21 cellular contexts compared by ENCODE assay signal in the genomic region with DNA sequence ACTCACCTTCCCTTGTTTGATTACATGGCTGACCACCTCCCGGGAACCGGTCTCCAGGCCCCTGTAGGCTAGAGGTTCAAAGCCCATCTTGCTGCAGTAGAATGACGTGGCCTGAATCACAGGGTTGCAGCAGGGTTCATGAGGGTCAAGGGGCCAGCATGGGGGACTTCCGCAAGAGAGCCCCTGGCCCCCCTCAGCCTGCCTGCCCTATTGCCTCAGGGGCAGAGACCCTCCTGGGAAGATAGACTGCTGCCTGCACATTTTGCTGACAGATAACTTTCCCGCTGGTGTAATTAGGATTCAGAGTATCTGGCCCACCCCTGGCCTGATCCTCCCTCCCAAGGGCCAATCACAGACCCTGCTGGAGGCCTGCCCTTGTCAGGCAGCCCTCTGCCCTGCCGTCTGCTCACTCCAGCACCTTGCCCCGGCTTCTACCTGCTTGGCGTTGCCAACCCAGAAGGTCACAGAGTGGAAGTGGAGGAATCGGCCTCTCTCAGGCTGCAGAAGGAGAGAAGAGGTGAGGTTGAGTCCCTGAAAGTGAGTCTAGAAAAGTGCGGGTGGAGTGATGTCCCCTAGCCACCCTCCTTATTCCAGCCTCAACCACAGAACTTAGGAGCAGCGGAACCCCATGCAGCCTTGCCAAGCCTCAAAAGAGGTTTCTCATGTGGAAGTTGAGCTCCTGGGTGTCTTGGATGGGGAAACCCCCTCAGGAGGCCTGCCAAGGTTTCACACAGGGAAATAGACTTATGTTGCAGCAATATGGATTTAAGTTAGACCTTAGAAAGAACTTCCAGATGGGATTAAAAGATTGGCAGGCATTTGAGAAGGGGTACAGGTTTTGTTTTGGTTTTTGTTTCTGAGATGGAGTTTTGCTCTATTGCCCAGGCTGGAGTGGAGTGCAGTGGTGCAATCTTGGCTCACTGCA. TPM values are rescaled to one million over a fixed set of nuclear protein-coding genes. Genes with fewer than 3 reads are reported as not detected.
A peak's percentile ranks its signal among the peaks of the same experiment; 100 is the strongest.
DNase-seq lines count a peak whose midpoint lies in the region; ATAC-seq, FAIRE-seq and TF ChIP-seq lines count a peak whose summit lies in the region.
"Had no signal": no experiment of that assay in that cellular context is flagged by ENCODE, and none has a peak within 500 bp of the region (broad histone marks: within the 10 kb centered on the region; RNA-seq: fewer than 3 reads in every experiment).

No MANE protein-coding gene starts in this region.

- WGBS in psoas muscle, 3 donors, result 85% methylated on average over 11 of the region's 11 CpGs
- WGBS in small intestine, 3 donors, result 75 to 82% (median 82%) methylated on average over 11 of the region's 11 CpGs

- DNase-seq in ascending aorta (ENCODE audit: low spot score in 2 of 2) (no peak), kidney (no peak), psoas muscle (no peak), germinal center (ENCODE audit: low spot score) (no peak), globus pallidus (ENCODE audit: low spot score) (no peak), small intestine (no peak)
- DNase-seq: ACHN; activated CD8-positive, alpha-beta T cell treated with anti-CD3 and anti-CD28 coated beads, Interleukin-2, amount 10 ng/mL, durations not matched to agents 7 days and 5 days; amniotic stem cell; CD8-positive, alpha-beta T cell; DND-41; left cardiac atrium; NCI-H2107; SW 1271; thyroid gland; WERI-Rb-1 had no signal

- no peaks in the 10 kb centered on the region for H3K27me3 ChIP-seq in BLaER1 treated with 17β-estradiol and CSF1 and Interleukin-3, amounts not matched to agents 10 nM and 100 nM
- no peaks in the 10 kb centered on the region for H3K27me3 ChIP-seq in ascending aorta
- H3K27me3 ChIP-seq in psoas muscle (ENCODE audit: insufficient read depth in 3 of 3, low read length in 2 of 3), result no peaks in the 10 kb centered on the region
- H3K27me3 ChIP-seq in small intestine (ENCODE audit: control insufficient read depth in 2 of 2, insufficient read depth in 2 of 2, low read length in 2 of 2), result no peaks in the 10 kb centered on the region
- H3K27me3 ChIP-seq: thyroid gland had no signal

- FAIRE-seq in kidney (lab: Jason Lieb, UNC), result no peak
- no peak for FAIRE-seq in small intestine (lab: Jason Lieb, UNC)
- FAIRE-seq: colon, endothelial cell of umbilical vein had no signal

- H3K36me3 ChIP-seq in BLaER1 treated with 17β-estradiol and CSF1 and Interleukin-3, amounts not matched to agents 10 nM and 100 nM, result no peaks in the 10 kb centered on the region
- H3K36me3 ChIP-seq in ascending aorta (no peaks in the 10 kb centered on the region), kidney (ENCODE audit: control insufficient read depth in 1 of 2, insufficient read depth in 2 of 2, low read length in 2 of 2) (no peaks in the 10 kb centered on the region), psoas muscle (ENCODE audit: insufficient read depth in 1 of 2, low read depth in 1 of 2) (no peaks in the 10 kb centered on the region), small intestine (ENCODE audit: control insufficient read depth in 2 of 2, insufficient read depth in 2 of 2, low read length in 2 of 2) (no peaks in the 10 kb centered on the region)
- H3K36me3 ChIP-seq: thyroid gland, WERI-Rb-1 had no signal

- ATAC-seq in psoas muscle (no peak), GM21447 (IDR thresholded peaks at IDR 0.05; ENCODE audit: unreplicated experiment) (no peak)
- ATAC-seq: activated CD8-positive, alpha-beta T cell treated with anti-CD3 and anti-CD28 coated beads, Interleukin-2, amount 10 ng/mL, durations not matched to agents 7 days and 5 days; CD8-positive, alpha-beta T cell; left cardiac atrium had no signal

- no peak for TF ChIP-seq CTCF in ascending aorta (IDR thresholded peaks at IDR 0.05)
- TF ChIP-seq CTCF in kidney (IDR thresholded peaks at IDR 0.05; ENCODE audit: borderline replicate concordance, extremely low read depth, insufficient read depth), result no peak
- no peak for TF ChIP-seq CTCF in psoas muscle (IDR thresholded peaks at IDR 0.05)

- H4K20me1 ChIP-seq in BLaER1 treated with 17β-estradiol and CSF1 and Interleukin-3, amounts not matched to agents 10 nM and 100 nM, result peaks cover 0 to 4% (median 0%) of the 10 kb centered on the region in 11 experiments; a peak in 1 of 22 replicates

- H3K9ac ChIP-seq in BLaER1 treated with 17β-estradiol and CSF1 and Interleukin-3, amounts not matched to agents 10 nM and 100 nM, result no peak overlapping the region
- H3K9ac ChIP-seq in kidney (ENCODE audit: low read length in 2 of 2), result peak overlapping the region in 1 of 2 donors; percentile 79

- peaks cover 27 to 46% (median 32%) of the 10 kb centered on the region in 10 experiments for H3K4me1 ChIP-seq in BLaER1 treated with 17β-estradiol and CSF1 and Interleukin-3, amounts not matched to agents 10 nM and 100 nM
- H3K4me1 ChIP-seq in ascending aorta, result peaks cover 18 to 33% of the 10 kb centered on the region in 2 donors
- H3K4me1 ChIP-seq in kidney (ENCODE audit: control insufficient read depth in 1 of 2, insufficient read depth in 1 of 2, low read depth in 1 of 2, low read length in 2 of 2), result peaks cover 4 to 21% of the 10 kb centered on the region in 2 donors
- H3K4me1 ChIP-seq in psoas muscle, result peaks cover 36% of the 10 kb centered on the region
- H3K4me1 ChIP-seq in small intestine (ENCODE audit: control insufficient read depth in 2 of 2, insufficient read depth in 1 of 2, low read depth in 1 of 2, low read length in 1 of 2), result no peaks in the 10 kb centered on the region

- no peaks in the 10 kb centered on the region for H3K9me3 ChIP-seq in BLaER1 treated with 17β-estradiol and CSF1 and Interleukin-3, amounts not matched to agents 10 nM and 100 nM (replicated peaks in 1 of 11)
- H3K9me3 ChIP-seq in ascending aorta (no peaks in the 10 kb centered on the region), kidney (ENCODE audit: control insufficient read depth in 1 of 2, low read length in 2 of 2) (no peaks in the 10 kb centered on the region), psoas muscle (no peaks in the 10 kb centered on the region), small intestine (ENCODE audit: control insufficient read depth, low read depth) (no peaks in the 10 kb centered on the region)
- H3K9me3 ChIP-seq: thyroid gland had no signal

- intact Hi-C loops in ascending aorta (cut with DNase I), result loop anchor here (1.0 to 2.0 kb wide), 2 partner anchors 17 to 63 kb away; no protein-coding TSS in a partner anchor
- intact Hi-C loops in kidney (cut with DNase I), result no loop called here
- intact Hi-C loops in psoas muscle (cut with DNase I), result no loop called here

- peak overlapping the region in 6 of 11 experiments; percentile 5 to 59 (median 44); a peak in 5 of 22 replicates for H3K4me2 ChIP-seq in BLaER1 treated with 17β-estradiol and CSF1 and Interleukin-3, amounts not matched to agents 10 nM and 100 nM

- H3K27ac ChIP-seq in BLaER1 treated with 17β-estradiol and CSF1 and Interleukin-3, amounts not matched to agents 10 nM and 100 nM, result 0 out of 22 replicates have a peak overlapping the region, but pooled peaks of 1 of the 11 experiments have one; percentile 9
- H3K27ac ChIP-seq in ascending aorta (peak overlapping the region; percentile 97), kidney (ENCODE audit: low read depth in 2 of 2, low read length in 2 of 2) (peak overlapping the region; percentile 85 to 93), psoas muscle (peak overlapping the region; percentile 6), small intestine (ENCODE audit: low read depth in 1 of 2, low read length in 1 of 2) (no peak overlapping the region)

- no peak overlapping the region for H3K4me3 ChIP-seq in BLaER1 treated with 17β-estradiol and CSF1 and Interleukin-3, amounts not matched to agents 10 nM and 100 nM
- no peak overlapping the region for H3K4me3 ChIP-seq in ascending aorta
- peak overlapping the region; percentile 60 to 65 for H3K4me3 ChIP-seq in kidney (ENCODE audit: low read length in 2 of 2)
- no peak overlapping the region for H3K4me3 ChIP-seq in psoas muscle
- H3K4me3 ChIP-seq in small intestine (ENCODE audit: low read depth in 1 of 2, low read length in 2 of 2), result no peak overlapping the region
- H3K4me3 ChIP-seq: thyroid gland had no signal

RNA-seq across cellular contexts. Expression of a gene that starts 1.1 kb away (rescaled TPM):
- total RNA-seq in ascending aorta (0.96 TPM), kidney (4.6 TPM), psoas muscle (1 to 10 TPM; 1.1 to 3.3 (median 3.0) TPM)
- polyA plus RNA-seq in kidney (ENCODE audit: insufficient read depth, low read depth, low replicate concordance) (393 TPM), psoas muscle (1 to 10 TPM in 1 of 3 donors, under 1 TPM in 2; 0.67 to 1.6 (median 0.70) TPM), small intestine (under 1 TPM in 1 of 3 donors, not detected in 2; 0.78 TPM)
- total RNA-seq: activated CD8-positive, alpha-beta T cell treated with anti-CD3 and anti-CD28 coated beads, Interleukin-2, amount 10 ng/mL, durations not matched to agents 7 days and 5 days; CD8-positive, alpha-beta T cell; endothelial cell of umbilical vein; H4 had no signal
- polyA plus RNA-seq: endothelial cell of umbilical vein had no signal

RNA-seq across cellular contexts. Expression of a gene that starts 31.0 kb away (rescaled TPM):
- total RNA-seq in ascending aorta, result 49.8 TPM
- 54.9 TPM for total RNA-seq in kidney
- polyA plus RNA-seq in kidney (ENCODE audit: insufficient read depth, low read depth, low replicate concordance), result 115 TPM
- total RNA-seq in psoas muscle, result 10 to 100 TPM; 20.1 to 34.0 (median 25.5) TPM
- polyA plus RNA-seq in psoas muscle, result 100 to 1,000 TPM in 1 of 3 donors, 10 to 100 TPM in 2; 50.9 to 131 (median 57.5) TPM
- 100 to 1,000 TPM in 1 of 3 donors, 10 to 100 TPM in 2; 80.5 to 123 (median 97.5) TPM for polyA plus RNA-seq in small intestine

RNA-seq across cellular contexts. Expression of a gene that starts 53.8 kb away (rescaled TPM):
- total RNA-seq in ascending aorta, result 22.7 TPM
- 34.5 TPM for total RNA-seq in kidney
- polyA plus RNA-seq in kidney (ENCODE audit: insufficient read depth, low read depth, low replicate concordance), result 3.5 TPM
- 10 to 100 TPM in 3 of 4 donors, 1 to 10 TPM in 1; 9.2 to 13.0 (median 11.8) TPM for total RNA-seq in psoas muscle
- 1 to 10 TPM; 2.8 to 7.5 (median 3.0) TPM for polyA plus RNA-seq in psoas muscle
- polyA plus RNA-seq in small intestine, result 1 to 10 TPM; 3.6 to 9.4 (median 3.8) TPM

Comparison
In these comparisons a context has a peak if more than half of its experiments do, and no peak if none do; other contexts are left out.
1. H3K27ac ChIP-seq: peak in ascending aorta (2 of 2), kidney (2 of 2) and psoas muscle (single experiment); none in small intestine (0 of 2).
2. H3K4me3 ChIP-seq: peak in kidney (2 of 2); none in BLaER1 treated with 17β-estradiol and CSF1 and Interleukin-3, amounts not matched to agents 10 nM and 100 nM (0 of 10), ascending aorta (0 of 2), psoas muscle (single experiment) and small intestine (0 of 2).